Comparison of ENCODE assay signal across 1 cellular context in the genomic region with DNA sequence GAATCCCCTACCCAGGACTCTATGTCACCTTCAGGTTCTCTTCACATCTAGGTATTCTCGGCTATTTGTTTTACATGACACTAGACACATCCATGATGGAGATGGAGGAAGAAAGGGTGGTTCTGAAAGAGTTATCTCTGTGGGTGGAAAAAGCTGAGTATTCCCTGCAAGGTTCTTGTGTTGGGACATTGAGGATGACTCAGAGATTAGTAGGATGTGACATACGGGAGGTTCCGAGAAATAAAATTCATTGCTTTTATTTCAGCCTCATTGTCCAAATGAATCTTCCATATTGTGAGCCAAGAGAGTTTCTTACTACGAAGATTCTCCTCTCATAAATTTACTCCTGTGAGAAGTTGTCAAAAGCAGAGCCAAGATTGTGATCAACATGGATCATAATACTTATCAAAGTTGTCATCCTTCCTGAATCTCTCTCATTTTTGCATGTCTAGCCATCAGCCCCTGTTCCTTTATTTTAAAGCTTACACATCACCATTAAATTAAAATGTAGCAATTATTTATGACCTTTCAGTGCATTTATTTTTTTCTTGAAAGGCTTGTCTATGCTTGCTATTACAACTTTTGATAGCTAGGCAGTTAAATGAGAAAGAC.
TF ChIP-seq lines count a peak whose summit lies in the region.

No MANE protein-coding gene starts in this region.

TF ChIP-seq in GM23338, 12 proteins besides CTCF, POLR2A, EP300 and RAD21 (continued from another document):
- no peak for TF ChIP-seq ZNF462 (CRISPR knock-in tag; IDR thresholded peaks at IDR 0.05)
- no peak for TF ChIP-seq JUNB (IDR thresholded peaks at IDR 0.05; ENCODE audit: unreplicated experiment)
TF ChIP-seq in GM23338: peak in this region for 0.
